In the genomic region with DNA sequence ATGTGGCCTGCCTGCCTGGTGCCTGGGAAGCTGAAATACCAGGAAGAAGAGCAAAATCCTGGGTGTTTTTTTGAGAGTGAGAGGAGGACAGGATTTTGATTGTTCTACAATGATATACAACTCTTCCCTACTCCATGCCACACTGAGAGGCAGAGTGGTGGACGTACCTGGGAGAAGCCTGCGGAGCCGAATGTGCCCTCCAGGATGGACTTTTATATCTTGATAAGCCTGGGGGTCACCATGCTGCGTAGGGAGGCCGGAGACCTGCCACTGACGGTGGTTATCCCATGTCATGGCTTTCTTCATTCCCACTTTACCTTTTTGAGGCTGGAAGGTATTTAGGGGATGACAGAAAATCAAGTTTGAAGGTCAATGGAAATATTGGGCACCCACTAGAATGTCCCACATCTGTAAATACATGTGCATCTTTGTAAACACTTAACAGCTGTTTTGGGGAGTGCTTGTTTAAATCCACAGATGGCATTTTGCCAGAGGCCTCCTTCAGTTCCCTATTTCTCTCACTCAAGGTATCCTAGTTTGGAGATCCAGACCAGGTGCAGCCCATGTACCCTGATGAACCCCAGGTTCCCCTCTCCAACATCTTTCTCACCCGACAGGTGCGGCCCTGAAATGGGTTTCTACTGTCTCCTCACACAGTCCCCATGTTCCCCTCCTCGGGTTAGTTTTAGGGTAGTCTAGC, we compare ENCODE assay signal across 21 cellular contexts. TPM values are rescaled to one million over a fixed set of nuclear protein-coding genes. Genes with fewer than 3 reads are reported as not detected.
"Had no signal": no experiment of that assay in that cellular context is flagged by ENCODE, and none has a peak within 500 bp of the region (broad histone marks: within the 10 kb centered on the region; RNA-seq: fewer than 3 reads in every experiment).

No MANE protein-coding gene starts in this region.

- H3K36me3 ChIP-seq: ascending aorta, gastrocnemius medialis, heart left ventricle, lower lobe of right lung, right lobe of liver had no signal

- H3K27ac Mint-ChIP-seq: activated CD4-positive, alpha-beta T cell treated with anti-CD3 and anti-CD28 coated beads, Interleukin-2, amount 10 ng/mL, durations not matched to agents 24 days and 14 days; activated naive CD4-positive, alpha-beta T cell treated with anti-CD3 and anti-CD28 coated beads for 36 hours; activated naive CD8-positive, alpha-beta T cell treated with anti-CD3 and anti-CD28 coated beads, Interleukin-2, amount 50 U/mL, for 24 hours; stimulated activated naive CD8-positive, alpha-beta T cell treated with anti-CD3 and anti-CD28 coated beads, Interleukin-15, amount 100 ng/mL, for 72 hours; type B pancreatic cell; WTC11 had no signal

- H3K4me3 ChIP-seq: ascending aorta, gastrocnemius medialis, lower lobe of right lung had no signal

- H3K4me3 Mint-ChIP-seq: activated CD4-positive, alpha-beta T cell treated with anti-CD3 and anti-CD28 coated beads, Interleukin-2, amount 10 ng/mL, durations not matched to agents 24 days and 14 days; activated naive CD4-positive, alpha-beta T cell treated with anti-CD3 and anti-CD28 coated beads for 36 hours; activated naive CD8-positive, alpha-beta T cell treated with anti-CD3 and anti-CD28 coated beads, Interleukin-2, amount 50 U/mL, for 24 hours; stimulated activated naive CD8-positive, alpha-beta T cell treated with anti-CD3 and anti-CD28 coated beads, Interleukin-15, amount 100 ng/mL, for 72 hours; type B pancreatic cell; WTC11 had no signal

- FAIRE-seq: bronchial epithelial cell, TTC549 had no signal

- DNase-seq: activated CD4-positive, alpha-beta T cell treated with anti-CD3 and anti-CD28 coated beads, Interleukin-2, amount 10 ng/mL, durations not matched to agents 24 days and 14 days; activated CD8-positive, alpha-beta memory T cell treated with anti-CD3 and anti-CD28 coated beads for 24 hours; activated naive CD4-positive, alpha-beta T cell treated with anti-CD3 and anti-CD28 coated beads for 36 hours; activated naive CD8-positive, alpha-beta T cell treated with anti-CD3 and anti-CD28 coated beads, Interleukin-2, amount 50 U/mL, for 24 hours; gastrocnemius medialis; heart left ventricle; left cardiac atrium; lower lobe of right lung; midbrain; stimulated activated CD4-positive, alpha-beta T cell treated with anti-CD3 and anti-CD28 coated beads, Interleukin-1b, Interleukin-23, amount 100 ng/mL, for 48 hours; stimulated activated naive CD8-positive, alpha-beta T cell treated with anti-CD3 and anti-CD28 coated beads, Interleukin-15, amount 100 ng/mL, for 72 hours; T-helper 2 cell had no signal

- H3K36me3 Mint-ChIP-seq: type B pancreatic cell had no signal

- ATAC-seq: activated naive CD8-positive, alpha-beta T cell treated with anti-CD3 and anti-CD28 coated beads, Interleukin-2, amount 50 U/mL, for 24 hours; gastrocnemius medialis; left cardiac atrium; lower lobe of right lung; WTC11 had no signal

- H3K27ac ChIP-seq: ascending aorta, gastrocnemius medialis, heart left ventricle, lower lobe of right lung had no signal

- H3K9me3 ChIP-seq: gastrocnemius medialis, heart left ventricle, lower lobe of right lung, right lobe of liver had no signal

- H3K4me1 ChIP-seq: ascending aorta, gastrocnemius medialis, lower lobe of right lung had no signal

- H3K27me3 ChIP-seq: ascending aorta, right lobe of liver had no signal

- H3K9me3 Mint-ChIP-seq: activated naive CD4-positive, alpha-beta T cell treated with anti-CD3 and anti-CD28 coated beads for 36 hours; activated naive CD8-positive, alpha-beta T cell treated with anti-CD3 and anti-CD28 coated beads, Interleukin-2, amount 50 U/mL, for 24 hours; stimulated activated naive CD8-positive, alpha-beta T cell treated with anti-CD3 and anti-CD28 coated beads, Interleukin-15, amount 100 ng/mL, for 72 hours; type B pancreatic cell had no signal

- H3K4me1 Mint-ChIP-seq: activated CD4-positive, alpha-beta T cell treated with anti-CD3 and anti-CD28 coated beads, Interleukin-2, amount 10 ng/mL, durations not matched to agents 24 days and 14 days; activated naive CD8-positive, alpha-beta T cell treated with anti-CD3 and anti-CD28 coated beads, Interleukin-2, amount 50 U/mL, for 24 hours; stimulated activated naive CD8-positive, alpha-beta T cell treated with anti-CD3 and anti-CD28 coated beads, Interleukin-15, amount 100 ng/mL, for 72 hours; WTC11 had no signal

RNA-seq across cellular contexts. Expression of gene GLT1D1, which starts 1.1 kb away (rescaled TPM):
- total RNA-seq: activated naive CD4-positive, alpha-beta T cell treated with anti-CD3 and anti-CD28 coated beads for 36 hours; bronchial epithelial cell; dermis microvascular lymphatic vessel endothelial cell; myocyte; pulmonary artery endothelial cell had no signal
